15 cellular contexts compared by ENCODE assay signal in genomic region chr1:38061883-38062328, GRCh38. TPM values are rescaled to one million over a fixed set of nuclear protein-coding genes. Genes with fewer than 3 reads are reported as not detected.
DNase-seq lines count a peak whose midpoint lies in the region; ATAC-seq and TF ChIP-seq lines count a peak whose summit lies in the region.
"Had no signal": no experiment of that assay in that cellular context is flagged by ENCODE, and none has a peak within 500 bp of the region (broad histone marks: within the 10 kb centered on the region; RNA-seq: fewer than 3 reads in every experiment).

No MANE protein-coding gene starts in this region.

- H3K27ac Mint-ChIP-seq in memory B cell, result no peak overlapping the region

- H3K4me3 ChIP-seq in PC-3 (ENCODE audit: low read length), result no peak overlapping the region
- no peak overlapping the region for H3K4me3 ChIP-seq in OCI-LY7 (ENCODE audit: low read depth, low read length, poor library complexity, severe bottlenecking)
- H3K4me3 ChIP-seq: colonic mucosa, SJSA1 had no signal

- H3K27me3 Mint-ChIP-seq in memory B cell, result no peaks in the 10 kb centered on the region

- H3K4me1 Mint-ChIP-seq in memory B cell, result peaks cover 12% of the 10 kb centered on the region

- H3K36me3 Mint-ChIP-seq in memory B cell, result no peaks in the 10 kb centered on the region
- H3K36me3 Mint-ChIP-seq: activated naive CD4-positive, alpha-beta T cell treated with anti-CD3 and anti-CD28 coated beads, Interleukin-2, amount 50 U/mL, for 72 hours had no signal

- H3K36me3 ChIP-seq in PC-3 (ENCODE audit: low read depth, low read length) (no peaks in the 10 kb centered on the region), OCI-LY7 (ENCODE audit: insufficient read depth, low read length) (no peaks in the 10 kb centered on the region)
- H3K36me3 ChIP-seq: colonic mucosa, SJSA1 had no signal

- ATAC-seq in GM21360 (IDR thresholded peaks at IDR 0.05; ENCODE audit: unreplicated experiment), result peak; percentile 61
- ATAC-seq in HG03064 (IDR thresholded peaks at IDR 0.05; ENCODE audit: low read depth, unreplicated experiment), result peak; percentile 52
- ATAC-seq in memory B cell (ENCODE audit: low read depth), result peak; percentile 53
- ATAC-seq in PC-3, result no peak
- ATAC-seq: left colon had no signal

- CTCF ChIA-PET in PC-3 (lab: Charles Lee) (no interaction called here), OCI-LY7 (lab: Charles Lee; ENCODE audit: unreplicated experiment) (no interaction called here)

- no peak overlapping the region for H3K4me3 Mint-ChIP-seq in memory B cell

- H3K9me2 ChIP-seq in PC-3 (replicated peaks; ENCODE audit: low read length), result no peaks in the 10 kb centered on the region
- H3K9me2 ChIP-seq in OCI-LY7 (ENCODE audit: insufficient read depth, low read length), result no peaks in the 10 kb centered on the region

- H3K4me1 ChIP-seq in PC-3 (ENCODE audit: insufficient read depth, low read length) (peaks cover 5% of the 10 kb centered on the region; the same call in 1 of the 2 replicates), OCI-LY7 (ENCODE audit: insufficient read depth, low read length, poor library complexity, severe bottlenecking) (no peaks in the 10 kb centered on the region)
- H3K4me1 ChIP-seq: colonic mucosa had no signal

- peaks cover 12% of the 10 kb centered on the region for H3K27me3 ChIP-seq in PC-3 (ENCODE audit: low read length)
- H3K27me3 ChIP-seq: colonic mucosa, SJSA1 had no signal

- H4K20me1 ChIP-seq in PC-3 (ENCODE audit: low read length), result no peaks in the 10 kb centered on the region
- no peaks in the 10 kb centered on the region for H4K20me1 ChIP-seq in OCI-LY7 (ENCODE audit: insufficient read depth, low read length)

- H3K4me2 ChIP-seq in PC-3 (ENCODE audit: low read length) (no peak overlapping the region), OCI-LY7 (ENCODE audit: low read length) (no peak overlapping the region)

- no peak overlapping the region for H3K9ac ChIP-seq in PC-3 (ENCODE audit: low read length)

- H2AFZ ChIP-seq in PC-3 (ENCODE audit: low read length), result no peak overlapping the region
- no peak overlapping the region for H2AFZ ChIP-seq in OCI-LY7 (ENCODE audit: low read length)

- H3F3A ChIP-seq in PC-3 (ENCODE audit: low read length, unreplicated experiment), result no peaks in the 10 kb centered on the region

- TF ChIP-seq CTCF in PC-3 (conservative IDR thresholded peaks at IDR 0.05; ENCODE audit: low read depth, low read length) (no peak), OCI-LY7 (conservative IDR thresholded peaks at IDR 0.05; ENCODE audit: low read length) (no peak)

- no peaks in the 10 kb centered on the region for H3K9me3 Mint-ChIP-seq in memory B cell
- H3K9me3 Mint-ChIP-seq: activated naive CD4-positive, alpha-beta T cell treated with anti-CD3 and anti-CD28 coated beads, Interleukin-2, amount 50 U/mL, for 72 hours had no signal

- BruUV-seq in PC-3 (replicated peaks; lab: Mats Ljungman, UMichigan) (no TSS peak), OCI-LY7 (replicated peaks; lab: Mats Ljungman, UMichigan) (no TSS peak)

- peak; percentile 94 for DNase-seq in DMS 273 (lab: John Stamatoyannopoulos, UW; ENCODE audit: unreplicated experiment)
- no peak for DNase-seq in DMS 273 treated with DMSO at 0.1 percent for 48 hours (lab: John Stamatoyannopoulos, UW)
- DNase-seq in memory B cell (ENCODE audit: low spot score in 2 of 2), result no peak
- no peak for DNase-seq in NCI-H774 (lab: John Stamatoyannopoulos, UW)
- DNase-seq in PC-3, result no peak
- no peak for DNase-seq in OCI-LY7 (ENCODE audit: low spot score)
- DNase-seq: activated CD4-positive, alpha-beta T cell treated with anti-CD3 and anti-CD28 coated beads for 48 hours; colonic mucosa; left colon had no signal

- intact Hi-C loops in PC-3 (cut with micrococcal nuclease) (no loop called here), OCI-LY7 (cut with micrococcal nuclease; ENCODE audit: unreplicated experiment) (no loop called here)

- POLR2A ChIA-PET in PC-3 (lab: Charles Lee; ENCODE audit: unreplicated experiment) (no interaction called here), OCI-LY7 (lab: Charles Lee) (no interaction called here)

- H3K9me3 ChIP-seq in PC-3 (ENCODE audit: low read length) (no peaks in the 10 kb centered on the region), OCI-LY7 (ENCODE audit: low read length) (no peaks in the 10 kb centered on the region)
- H3K9me3 ChIP-seq: colonic mucosa, SJSA1 had no signal

- H3K27ac ChIP-seq in PC-3 (ENCODE audit: low read length) (no peak overlapping the region), OCI-LY7 (ENCODE audit: low read depth, low read length, poor library complexity, severe bottlenecking) (no peak overlapping the region)
- H3K27ac ChIP-seq: 22Rv1, colonic mucosa, SJSA1 had no signal

- H3K79me2 ChIP-seq in PC-3 (ENCODE audit: low read length), result no peaks in the 10 kb centered on the region
- no peaks in the 10 kb centered on the region for H3K79me2 ChIP-seq in OCI-LY7 (ENCODE audit: insufficient read depth, low read depth, low read length)

RNA-seq across cellular contexts. Expression of gene POU3F1, which starts 15.3 kb away (rescaled TPM):
- total RNA-seq in PC-3 (2014; rRNA removed) (not detected in 2 replicates), OCI-LY7 (2022) (not detected in 2 replicates)
- total RNA-seq in OCI-LY7 (2014; rRNA removed; shearing (Covaris generic)), result 0.08 and 0.13 TPM in 2 replicates
- total RNA-seq: activated naive CD4-positive, alpha-beta T cell treated with anti-CD3 and anti-CD28 coated beads, Interleukin-2, amount 50 U/mL, for 72 hours; colonic mucosa; left colon; NCI-H460 had no signal

RNA-seq across cellular contexts. Expression of gene UTP11, which starts 49.4 kb away (rescaled TPM):
- total RNA-seq in PC-3 (2014; rRNA removed) (33.8 and 48.1 TPM in 2 replicates), OCI-LY7 (2022) (40.1 and 42.1 TPM in 2 replicates)
- 43.8 and 61.1 TPM in 2 replicates for total RNA-seq in OCI-LY7 (2014; rRNA removed; shearing (Covaris generic))

RNA-seq across cellular contexts. Expression of gene FHL3, which starts 56.6 kb away (rescaled TPM):
- 3.6 and 6.3 TPM in 2 replicates for total RNA-seq in PC-3 (2014; rRNA removed)
- total RNA-seq in OCI-LY7 (2014; rRNA removed; shearing (Covaris generic)), result 0.21 and 0.63 TPM in 2 replicates
- total RNA-seq in OCI-LY7 (2022), result 1.2 and 1.8 TPM in 2 replicates
